ENCODE assay signal across 9 cellular contexts in genomic region chr17:40547079-40547784, GRCh38. TPM values are rescaled to one million over a fixed set of nuclear protein-coding genes. Genes with fewer than 3 reads are reported as not detected.
DNase-seq lines count a peak whose midpoint lies in the region; ATAC-seq and TF ChIP-seq lines count a peak whose summit lies in the region.
"Had no signal": no experiment of that assay in that cellular context is flagged by ENCODE, and none has a peak within 500 bp of the region (broad histone marks: within the 10 kb centered on the region; RNA-seq: fewer than 3 reads in every experiment).

No MANE protein-coding gene starts in this region.

- intact Hi-C loops in uterus (cut with DNase I; ENCODE audit: low total_unique reads) = no loop called here

- TF ChIP-seq CTCF in HFFc6 (IDR thresholded peaks at IDR 0.05) (no peak), lung (IDR thresholded peaks at IDR 0.05; ENCODE audit: control extremely low read depth, extremely low read depth) (no peak), uterus (IDR thresholded peaks at IDR 0.05) (no peak)

- H3K4me1 Mint-ChIP-seq in HFFc6 (ENCODE audit: low read depth) = peaks cover 61% of the 10 kb centered on the region

- H3K27me3 ChIP-seq in lung (ENCODE audit: control insufficient read depth, insufficient read depth) (no peaks in the 10 kb centered on the region), uterus (no peaks in the 10 kb centered on the region)
- H3K27me3 ChIP-seq: dorsolateral prefrontal cortex had no signal

- H3K36me3 ChIP-seq in lung (ENCODE audit: control insufficient read depth in 2 of 2, insufficient read depth in 2 of 2, low read length in 2 of 2) (no peaks in the 10 kb centered on the region), uterus (no peaks in the 10 kb centered on the region)

- H3K4me3 Mint-ChIP-seq in HFFc6 = no peak overlapping the region

- TF ChIP-seq POLR2A in uterus (IDR thresholded peaks at IDR 0.05) = no peak

- DNase-seq in HFFc6 = no peak
- DNase-seq in NCI-H526 (lab: John Stamatoyannopoulos, UW) = peak; percentile 54 to 69
- peak; percentile 59 for DNase-seq in activated T-helper 1 cell treated with Interleukin-2 at 50 U/mL for 16 hours (ENCODE audit: low read depth)
- DNase-seq in lung (ENCODE audit: low spot score) = peak; percentile 35
- peak; percentile 14 to 22 for DNase-seq in uterus
- DNase-seq in dermis blood vessel endothelial cell = no peak

- H3K4me1 ChIP-seq in lung (ENCODE audit: control insufficient read depth in 2 of 2, insufficient read depth in 2 of 2, low read length in 2 of 2) (peaks cover 0 to 32% of the 10 kb centered on the region in 2 donors), uterus (peaks cover 21 to 31% of the 10 kb centered on the region in 2 donors)

- peak overlapping the region; percentile 40; the same call in 1 of the 2 replicates for H3K27ac Mint-ChIP-seq in HFFc6

- H3K36me3 Mint-ChIP-seq in HFFc6 (ENCODE audit: low read depth) = no peaks in the 10 kb centered on the region

- WGBS in lung, 2 donors = 44 to 60% methylated on average over 11 of the region's 11 CpGs

- H3K27me3 Mint-ChIP-seq in HFFc6 (ENCODE audit: insufficient read depth) = peaks cover 4% of the 10 kb centered on the region

- no peaks in the 10 kb centered on the region for H3K9me3 Mint-ChIP-seq in HFFc6

- H3K9me3 ChIP-seq in lung (ENCODE audit: control insufficient read depth in 2 of 2, insufficient read depth in 1 of 2, low read length in 1 of 2) = no peaks in the 10 kb centered on the region
- H3K9me3 ChIP-seq in uterus = no peaks in the 10 kb centered on the region

- ATAC-seq in lung (ENCODE audit: insufficient read depth, low FRiP score) (no peak), GM18498 (IDR thresholded peaks at IDR 0.05; ENCODE audit: unreplicated experiment) (no peak), GM19328 (IDR thresholded peaks at IDR 0.05; ENCODE audit: unreplicated experiment) (no peak)

- no peak overlapping the region for H3K4me3 ChIP-seq in lung
- no peak overlapping the region for H3K4me3 ChIP-seq in uterus
- H3K4me3 ChIP-seq: dorsolateral prefrontal cortex had no signal

- peak overlapping the region in 1 of 2 donors; percentile 50 for H3K27ac ChIP-seq in lung (ENCODE audit: low read depth in 1 of 2, low read length in 1 of 2)
- H3K27ac ChIP-seq in uterus = peak overlapping the region; percentile 85 to 87

RNA-seq across cellular contexts. Expression of gene CCR7, which starts 18.0 kb away (rescaled TPM):
- not detected for total RNA-seq in HFFc6 (2021; fragmentation: NEBNext Ultra II Directional; extraction: Animal tissue kit (Norgen Biotek cat#: 25700))
- total RNA-seq in lung = 1 to 10 TPM; 1.8 to 4.0 TPM
- polyA plus RNA-seq in lung = 1 to 10 TPM; 2.1 to 5.9 TPM
- total RNA-seq in uterus = under 1 TPM in 1 of 4 donors, not detected in 3; 0.14 TPM
- under 0.01 and 0.33 TPM in 2 replicates for total RNA-seq in dermis blood vessel endothelial cell

RNA-seq across cellular contexts. Expression of gene TNS4, which starts 45.8 kb away (rescaled TPM):
- total RNA-seq in HFFc6 (2021; fragmentation: NEBNext Ultra II Directional; extraction: Animal tissue kit (Norgen Biotek cat#: 25700)) = under 1 TPM in 1 of 6 experiments, not detected in 5; 0.17 TPM
- 1 to 10 TPM in 1 of 2 donors, under 1 TPM in 1; 0.17 to 6.8 TPM for total RNA-seq in lung
- 1 to 10 TPM; 2.0 to 2.3 TPM for polyA plus RNA-seq in lung
- 1 to 10 TPM in 1 of 4 donors, under 1 TPM in 2, not detected in 1; 0.09 to 2.6 (median 0.28) TPM for total RNA-seq in uterus
- total RNA-seq in dermis blood vessel endothelial cell = not detected in 2 replicates
- total RNA-seq: dorsolateral prefrontal cortex had no signal

Comparison
In these comparisons a context has a peak if more than half of its experiments do, and no peak if none do; other contexts are left out.
1. DNase-seq: peak in NCI-H526 (2 of 2), activated T-helper 1 cell treated with Interleukin-2 at 50 U/mL for 16 hours (single experiment), lung (single experiment) and uterus (2 of 2); none in HFFc6 (single experiment) and dermis blood vessel endothelial cell (single experiment).